In the genomic region with DNA sequence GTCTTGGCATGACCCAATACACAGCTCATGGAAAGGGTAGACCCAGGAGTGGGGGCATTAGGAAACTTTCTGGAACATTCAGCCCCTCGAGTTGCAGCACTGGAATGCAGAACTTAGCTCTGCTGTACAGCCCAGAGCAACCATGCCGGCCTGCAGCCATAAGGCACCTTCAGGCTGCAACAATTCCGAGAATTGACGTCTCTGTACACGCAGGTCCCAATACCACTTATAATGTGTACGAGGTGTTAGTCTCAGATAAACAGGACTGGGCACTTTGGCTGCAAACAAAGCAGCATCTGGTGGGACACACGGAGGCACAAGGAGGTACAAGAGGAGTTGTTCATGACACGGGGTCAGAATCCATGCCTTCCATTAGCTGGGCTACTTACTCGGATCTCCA, we compare ENCODE assay signal across 14 cellular contexts. TPM values are rescaled to one million over a fixed set of nuclear protein-coding genes. Genes with fewer than 3 reads are reported as not detected.
DNase-seq lines count a peak whose midpoint lies in the region; ATAC-seq, FAIRE-seq and TF ChIP-seq lines count a peak whose summit lies in the region.
"Had no signal": no experiment of that assay in that cellular context is flagged by ENCODE, and none has a peak within 500 bp of the region (broad histone marks: within the 10 kb centered on the region; RNA-seq: fewer than 3 reads in every experiment).

No MANE protein-coding gene starts in this region.

- peaks cover 33% of the 10 kb centered on the region for H3K4me1 ChIP-seq in MM.1S (ENCODE audit: low read length)
- peaks cover 0 to 6% (median 4%) of the 10 kb centered on the region in 4 experiments; a peak in 5 of 7 replicates for H3K4me1 ChIP-seq in H1 (replicated peaks in 1 of 4; ENCODE audit: control insufficient read depth in 3 of 4, insufficient read depth in 4 of 4, low read length in 3 of 4)
- H3K4me1 ChIP-seq: HAP-1 had no signal

- H3K9ac ChIP-seq in MM.1S (ENCODE audit: low read length) (no peak overlapping the region), H1 (replicated peaks in 1 of 4; ENCODE audit: extremely low read depth in 1 of 4, low read depth in 3 of 4, low read length in 3 of 4) (no peak overlapping the region)

- no peak overlapping the region for H3K56ac ChIP-seq in H1 (replicated peaks; ENCODE audit: insufficient read length, low read depth, low read length)

- no peak for TF ChIP-seq POLR2A in H1 (IDR thresholded peaks at IDR 0.05; ENCODE audit: control extremely low read depth in 1 of 2, low read depth in 2 of 2, low read length in 2 of 2)

- no peaks in the 10 kb centered on the region for H3K9me2 ChIP-seq in MM.1S (replicated peaks; ENCODE audit: insufficient read depth, low read length)

- TF ChIP-seq CTCF in MM.1S (IDR thresholded peaks at IDR 0.05; ENCODE audit: low read length) (no peak), H1 (IDR thresholded peaks at IDR 0.05; ENCODE audit: control extremely low read depth in 1 of 3, insufficient read depth in 1 of 3, low read depth in 1 of 3, low read length in 3 of 3) (no peak), RWPE1 (conservative IDR thresholded peaks at IDR 0.05; ENCODE audit: low read depth) (no peak)

- no peak for FAIRE-seq in H1 (lab: Jason Lieb, UNC)
- FAIRE-seq in GM19239 (lab: Jason Lieb, UNC) = no peak

- H3K36me3 Mint-ChIP-seq in activated naive CD4-positive, alpha-beta T cell treated with anti-CD3 and anti-CD28 coated beads, Interleukin-2, amount 10 ng/mL, durations not matched to agents 7 days and 5 days = peaks cover 17% of the 10 kb centered on the region
- peaks cover 7 to 8% of the 10 kb centered on the region in 2 donors for H3K36me3 Mint-ChIP-seq in activated naive CD4-positive, alpha-beta T cell treated with anti-CD3 and anti-CD28 coated beads, Interleukin-2, amount 50 U/mL, for 72 hours

- peak overlapping the region; percentile 25 for H4K91ac ChIP-seq in H1 (replicated peaks; ENCODE audit: insufficient read length, low read length)

- peaks cover 60% of the 10 kb centered on the region for H3K4me1 Mint-ChIP-seq in activated naive CD4-positive, alpha-beta T cell treated with anti-CD3 and anti-CD28 coated beads, Interleukin-2, amount 10 ng/mL, durations not matched to agents 7 days and 5 days

- POLR2A ChIA-PET in H1 (lab: Charles Lee; ENCODE audit: partially characterized antibody) (interaction anchor here (0.6 to 1.5 kb wide), 3 partner anchors 10 to 36 kb away, joined by 3 to 5 read pairs (median 3); no protein-coding TSS in a partner anchor), RWPE1 (lab: Yijun Ruan, JAX; ENCODE audit: low non-redundant PET) (no interaction called here)

- H3K4ac ChIP-seq in H1 (replicated peaks; ENCODE audit: insufficient read length, low read depth, low read length) = no peak overlapping the region

- H3K9me3 ChIP-seq in MM.1S (replicated peaks; ENCODE audit: insufficient read depth, low read length) = no peaks in the 10 kb centered on the region
- H3K9me3 ChIP-seq in H1 (ENCODE audit: insufficient read depth in 2 of 2, low read depth in 1 of 2, low read length in 1 of 2) = no peaks in the 10 kb centered on the region
- H3K9me3 ChIP-seq: HAP-1 had no signal

- no peaks in the 10 kb centered on the region for H3K79me2 ChIP-seq in MM.1S (ENCODE audit: low read length)
- no peaks in the 10 kb centered on the region for H3K79me2 ChIP-seq in H1 (ENCODE audit: control insufficient read depth in 1 of 2, insufficient read depth in 2 of 2, low read length in 2 of 2)

- H2AFZ ChIP-seq in MM.1S (ENCODE audit: low read length) = peak overlapping the region; percentile 48
- no peak overlapping the region for H2AFZ ChIP-seq in H1 (ENCODE audit: low read length)
- H2AFZ ChIP-seq: PC-9 had no signal

- H3K4me3 Mint-ChIP-seq in activated naive CD4-positive, alpha-beta T cell treated with anti-CD3 and anti-CD28 coated beads, Interleukin-2, amount 10 ng/mL, durations not matched to agents 7 days and 5 days = no peak overlapping the region

- no peak overlapping the region for H4K8ac ChIP-seq in H1 (ENCODE audit: extremely low read depth, insufficient read depth, low read length)

- no peak for TF ChIP-seq RAD21 in H1 (IDR thresholded peaks at IDR 0.05 in 1 of 2, conservative IDR thresholded peaks at IDR 0.05 in 1 of 2; ENCODE audit: low read depth in 2 of 2, low read length in 2 of 2)

- peak overlapping the region; percentile 79 for H3K27ac Mint-ChIP-seq in activated naive CD4-positive, alpha-beta T cell treated with anti-CD3 and anti-CD28 coated beads, Interleukin-2, amount 10 ng/mL, durations not matched to agents 7 days and 5 days
- no peak overlapping the region for H3K27ac Mint-ChIP-seq in activated naive CD4-positive, alpha-beta T cell treated with anti-CD3 and anti-CD28 coated beads, Interleukin-2, amount 50 U/mL, for 72 hours

- H3K23ac ChIP-seq in H1 (ENCODE audit: insufficient read length) = no peak overlapping the region

- H2AK5ac ChIP-seq in H1 (ENCODE audit: low read depth, low read length) = no peak overlapping the region

- H4K5ac ChIP-seq in H1 (ENCODE audit: insufficient read length, low read depth, low read length) = no peak overlapping the region

- CTCF ChIA-PET in activated naive CD4-positive, alpha-beta T cell treated with anti-CD3 and anti-CD28 coated beads, Interleukin-2, amount 10 ng/mL, durations not matched to agents 7 days and 5 days (lab: Charles Lee) = interaction anchor here (1.3 to 2.0 kb wide), 3 partner anchors 8 to 34 kb away, joined by 3 to 6 read pairs (median 5); partner anchors contain the start of gene CBR1
- CTCF ChIA-PET in H1 (lab: Charles Lee; ENCODE audit: partially characterized antibody) = interaction anchor here (1.0 to 4.1 kb wide), 6 partner anchors 9 to 35 kb away, joined by 3 to 15 read pairs (median 7); no protein-coding TSS in a partner anchor
- CTCF ChIA-PET in RWPE1 (lab: Yijun Ruan, JAX) = interaction anchor here (0.6 kb wide), 1 partner anchor 36 kb away, joined by 4 read pairs; no protein-coding TSS in a partner anchor

- no peaks in the 10 kb centered on the region for H3K79me1 ChIP-seq in H1 (ENCODE audit: low read depth, low read length)

- no peak overlapping the region for H2BK5ac ChIP-seq in H1 (ENCODE audit: low read depth, low read length)

- H3K27me3 ChIP-seq in MM.1S (replicated peaks; ENCODE audit: insufficient read depth, low read length) = no peaks in the 10 kb centered on the region
- H3K27me3 ChIP-seq in H1 (replicated peaks in 1 of 4; ENCODE audit: control insufficient read depth in 3 of 4, extremely low read depth in 1 of 4, insufficient read depth in 3 of 4, low read length in 3 of 4) = no peaks in the 10 kb centered on the region; a peak in 1 of 7 replicates

- no peak overlapping the region for H3K18ac ChIP-seq in H1 (ENCODE audit: extremely low read depth, low read length)

- no peak overlapping the region for H2BK12ac ChIP-seq in H1 (ENCODE audit: low read depth, low read length)

- no peak for DNase-seq in activated naive CD4-positive, alpha-beta T cell treated with anti-CD3 and anti-CD28 coated beads, Interleukin-2, amount 10 ng/mL, durations not matched to agents 7 days and 5 days
- no peak for DNase-seq in activated naive CD4-positive, alpha-beta T cell treated with anti-CD3 and anti-CD28 coated beads, Interleukin-2, amount 50 U/mL, for 72 hours (ENCODE audit: low spot score in 2 of 2)
- DNase-seq in MM.1S = no peak
- no peak for DNase-seq in H1 (ENCODE audit: low read depth in 1 of 2, low spot score in 2 of 2)
- no peak for DNase-seq in RWPE1 (ENCODE audit: low spot score)
- DNase-seq in GM19239 (ENCODE audit: insufficient read length, low spot score) = no peak
- no peak for DNase-seq in pons (ENCODE audit: low spot score)
- DNase-seq: EL, IMR-90, NCI-H187 treated with DMSO at 0.1 percent for 48 hours, NCI-H446, NCI-H69, PC-9 had no signal

- no peaks in the 10 kb centered on the region for H3K27me3 Mint-ChIP-seq in activated naive CD4-positive, alpha-beta T cell treated with anti-CD3 and anti-CD28 coated beads, Interleukin-2, amount 10 ng/mL, durations not matched to agents 7 days and 5 days

- H3K23me2 ChIP-seq in H1 (ENCODE audit: low read depth, low read length) = no peaks in the 10 kb centered on the region

- no peak overlapping the region for H2BK15ac ChIP-seq in H1 (ENCODE audit: low read length)

- peak overlapping the region; percentile 65 for H3K4me2 ChIP-seq in MM.1S (ENCODE audit: low read depth, low read length)
- H3K4me2 ChIP-seq in H1 (ENCODE audit: insufficient read depth in 1 of 2, low read depth in 2 of 2, low read length in 2 of 2) = no peak overlapping the region
- H3K4me2 ChIP-seq: PC-9 had no signal

- no peak overlapping the region for H3K14ac ChIP-seq in H1 (ENCODE audit: insufficient read length)

- H3K36me3 ChIP-seq in MM.1S (replicated peaks; ENCODE audit: insufficient read depth, low read length) (no peaks in the 10 kb centered on the region), H1 (ENCODE audit: control insufficient read depth in 2 of 4, insufficient read depth in 4 of 4, low read length in 3 of 4) (no peaks in the 10 kb centered on the region; a peak in 1 of 8 replicates)

- no peaks in the 10 kb centered on the region for H3K9me3 Mint-ChIP-seq in activated naive CD4-positive, alpha-beta T cell treated with anti-CD3 and anti-CD28 coated beads, Interleukin-2, amount 10 ng/mL, durations not matched to agents 7 days and 5 days
- H3K9me3 Mint-ChIP-seq in activated naive CD4-positive, alpha-beta T cell treated with anti-CD3 and anti-CD28 coated beads, Interleukin-2, amount 50 U/mL, for 72 hours = peaks cover 7% of the 10 kb centered on the region in 2 donors

- H4K20me1 ChIP-seq in MM.1S (ENCODE audit: insufficient read depth, low read length) = no peaks in the 10 kb centered on the region
- no peaks in the 10 kb centered on the region for H4K20me1 ChIP-seq in H1 (replicated peaks in 1 of 2; ENCODE audit: control insufficient read depth in 1 of 2, insufficient read depth in 2 of 2, low read length in 2 of 2)

- no peak for TF ChIP-seq EP300 in H1 (IDR thresholded peaks at IDR 0.05; ENCODE audit: borderline replicate concordance in 1 of 2, low read depth in 2 of 2, low read length in 2 of 2)

- no peak overlapping the region for H2BK120ac ChIP-seq in H1 (replicated peaks; ENCODE audit: low read depth, low read length)

- H2BK20ac ChIP-seq in H1 (ENCODE audit: low read length) = no peak overlapping the region

- ATAC-seq in activated naive CD4-positive, alpha-beta T cell treated with anti-CD3 and anti-CD28 coated beads, Interleukin-2, amount 50 U/mL, for 72 hours = no peak

- peaks cover 23% of the 10 kb centered on the region for H3F3A ChIP-seq in MM.1S (ENCODE audit: insufficient read depth, low read length)

- H3K27ac ChIP-seq in MM.1S (ENCODE audit: low read length) = peak overlapping the region; percentile 40; the same call in 1 of the 2 replicates
- no peak overlapping the region for H3K27ac ChIP-seq in H1 (ENCODE audit: low read depth, low read length)
- H3K27ac ChIP-seq in RWPE1 = no peak overlapping the region
- H3K27ac ChIP-seq: PC-9 had no signal

- WGBS in H1 (ENCODE audit: extremely low coverage in 1 of 2, insufficient coverage in 1 of 2, insufficient read length in 1 of 2, insufficient replicate concordance in 2 of 2, low coverage in 1 of 2, low lambda C conversion rate in 2 of 2, missing lambda C conversion rate in 1 of 2), 2 experiments = 85% methylated on average over 9 of the region's 9 CpGs; no CpG with 5 or more reads in 1 of the 2 experiments

- H3K4me3 ChIP-seq in MM.1S (ENCODE audit: low read length) (0 out of 2 replicates have a peak overlapping the region, but pooled peaks have one; percentile 32), H1 (ENCODE audit: extremely low read depth in 1 of 4, insufficient read depth in 2 of 4, low read depth in 3 of 4, low read length in 4 of 4) (no peak overlapping the region)
- H3K4me3 ChIP-seq: HAP-1, PC-9 had no signal

RNA-seq across cellular contexts. Expression of gene CBR1, which starts 7.9 kb away (rescaled TPM):
- total RNA-seq in activated naive CD4-positive, alpha-beta T cell treated with anti-CD3 and anti-CD28 coated beads, Interleukin-2, amount 50 U/mL, for 72 hours = 10 to 100 TPM; 33.6 to 55.6 TPM
- 1.8 and 2.3 TPM in 2 replicates for total RNA-seq in H1 (2021; fragmentation: NEBNext Ultra II Directional; extraction: Animal tissue kit (Norgen Biotek cat#: 25700))
- 207 and 234 TPM in 2 replicates for polyA plus RNA-seq in H1 (2011; rRNA removed)
- polyA plus RNA-seq in H1 (2011; cell fraction: cytosol; rRNA removed) = 156 TPM
- 119 TPM for polyA plus RNA-seq in H1 (2011; cell fraction: nucleus; rRNA removed)
- polyA plus RNA-seq in H1 (2012, experiment 1 of 2) = 81.4 to 99.0 TPM (median 90.3 TPM) in 4 replicates
- 91.1 TPM for polyA plus RNA-seq in H1 (2012, experiment 2 of 2)
- polyA plus RNA-seq in H1 (2013, experiment 1 of 2) = 59.7 TPM
- 59.1 TPM for polyA plus RNA-seq in H1 (2013, experiment 2 of 2)
- polyA minus RNA-seq in H1 (2011; rRNA and poly(A)+ RNA removed) = 22.3 and 26.0 TPM in 2 replicates
- 56.2 TPM for polyA minus RNA-seq in H1 (2011; cell fraction: cytosol; rRNA and poly(A)+ RNA removed)
- 38.7 TPM for polyA minus RNA-seq in H1 (2011; cell fraction: nucleus; rRNA and poly(A)+ RNA removed)

RNA-seq across cellular contexts. Expression of gene SETD4, which starts 17.4 kb away (rescaled TPM):
- total RNA-seq in activated naive CD4-positive, alpha-beta T cell treated with anti-CD3 and anti-CD28 coated beads, Interleukin-2, amount 50 U/mL, for 72 hours = 10 to 100 TPM; 16.7 to 21.5 TPM
- total RNA-seq in H1 (2021; fragmentation: NEBNext Ultra II Directional; extraction: Animal tissue kit (Norgen Biotek cat#: 25700)) = 46.6 and 47.4 TPM in 2 replicates
- polyA plus RNA-seq in H1 (2011; rRNA removed) = 17.0 and 20.1 TPM in 2 replicates
- polyA plus RNA-seq in H1 (2011; cell fraction: cytosol; rRNA removed) = 21.6 TPM
- 32.4 TPM for polyA plus RNA-seq in H1 (2011; cell fraction: nucleus; rRNA removed)
- polyA plus RNA-seq in H1 (2012, experiment 1 of 2) = 21.8 to 32.6 TPM (median 26.8 TPM) in 4 replicates
- 17.2 TPM for polyA plus RNA-seq in H1 (2012, experiment 2 of 2)
- 41.3 TPM for polyA plus RNA-seq in H1 (2013, experiment 1 of 2)
- polyA plus RNA-seq in H1 (2013, experiment 2 of 2) = 37.5 TPM
- 22.4 and 28.7 TPM in 2 replicates for polyA minus RNA-seq in H1 (2011; rRNA and poly(A)+ RNA removed)
- polyA minus RNA-seq in H1 (2011; cell fraction: cytosol; rRNA and poly(A)+ RNA removed) = 16.2 TPM
- polyA minus RNA-seq in H1 (2011; cell fraction: nucleus; rRNA and poly(A)+ RNA removed) = 32.6 TPM

RNA-seq across cellular contexts. Expression of gene CBR3, which starts 57.1 kb away (rescaled TPM):
- 10 to 100 TPM in 1 of 2 donors, 1 to 10 TPM in 1; 9.6 to 23.2 TPM for total RNA-seq in activated naive CD4-positive, alpha-beta T cell treated with anti-CD3 and anti-CD28 coated beads, Interleukin-2, amount 50 U/mL, for 72 hours
- 4.3 TPM in 2 replicates for total RNA-seq in H1 (2021; fragmentation: NEBNext Ultra II Directional; extraction: Animal tissue kit (Norgen Biotek cat#: 25700))
- 1.2 and 1.5 TPM in 2 replicates for polyA plus RNA-seq in H1 (2011; rRNA removed)
- polyA plus RNA-seq in H1 (2011; cell fraction: cytosol; rRNA removed) = 1.5 TPM
- polyA plus RNA-seq in H1 (2011; cell fraction: nucleus; rRNA removed) = 1.0 TPM
- polyA plus RNA-seq in H1 (2012, experiment 1 of 2) = 1.7 to 2.4 TPM (median 1.9 TPM) in 4 replicates
- polyA plus RNA-seq in H1 (2012, experiment 2 of 2) = 1.7 TPM
- polyA plus RNA-seq in H1 (2013, experiment 1 of 2) = 8.8 TPM
- polyA plus RNA-seq in H1 (2013, experiment 2 of 2) = 8.4 TPM
- 0.15 TPM in 1 of 2 replicates, not detected in the other for polyA minus RNA-seq in H1 (2011; rRNA and poly(A)+ RNA removed)
- polyA minus RNA-seq in H1 (2011; cell fraction: cytosol; rRNA and poly(A)+ RNA removed) = not detected
- polyA minus RNA-seq in H1 (2011; cell fraction: nucleus; rRNA and poly(A)+ RNA removed) = 0.70 TPM

Comparison
In these comparisons a context has a peak if more than half of its experiments do, and no peak if none do; other contexts are left out.
1. RNA of gene CBR1, which starts 7.9 kb away (total RNA-seq): 33.6 to 55.6 TPM in activated naive CD4-positive, alpha-beta T cell treated with anti-CD3 and anti-CD28 coated beads, Interleukin-2, amount 50 U/mL, for 72 hours; 1.8 to 2.3 TPM in H1; every median in the first group is over 10 times any median in the second.